In the genomic region with DNA sequence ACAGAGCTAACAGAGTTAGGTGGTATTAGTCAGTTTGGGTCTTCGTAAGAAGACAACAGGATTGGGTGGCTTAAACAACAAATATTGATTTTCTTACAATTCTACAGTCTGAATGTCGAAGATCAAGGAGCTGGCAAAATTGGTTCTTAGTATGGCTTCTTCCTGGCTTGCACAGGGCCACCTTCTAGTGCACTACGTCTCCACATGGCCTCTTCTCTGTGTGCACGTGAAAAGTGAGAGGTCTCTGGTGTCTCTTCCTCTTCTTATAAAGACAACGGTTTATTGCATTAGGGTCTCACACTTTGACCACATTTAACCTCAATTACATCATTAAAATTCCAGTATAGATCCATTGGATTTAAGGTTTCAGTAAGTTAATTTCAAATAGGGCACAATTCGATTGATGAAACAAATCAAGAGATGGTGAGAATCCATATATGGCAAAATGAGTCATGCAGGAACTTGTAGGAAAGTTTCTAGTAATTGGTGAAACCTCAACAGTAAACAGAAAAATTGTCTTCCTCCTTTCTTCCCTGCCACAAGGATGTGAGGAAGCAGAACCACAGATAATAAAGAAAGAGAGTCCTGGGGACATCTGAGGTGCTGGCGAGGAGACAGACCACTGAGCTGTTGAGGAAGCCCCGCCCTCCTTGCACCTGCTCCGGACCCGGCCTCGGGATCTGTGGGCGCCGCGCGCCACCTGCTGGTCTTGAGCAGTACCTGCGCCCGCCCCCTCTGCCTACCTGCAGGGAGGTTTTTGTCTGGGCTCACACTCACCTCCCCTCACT, we compare ENCODE assay signal across 8 cellular contexts.
DNase-seq lines count a peak whose midpoint lies in the region; ATAC-seq and TF ChIP-seq lines count a peak whose summit lies in the region.

No MANE protein-coding gene starts in this region.

- peaks cover 3% of the 10 kb centered on the region for H3K27me3 ChIP-seq in lower lobe of right lung (ENCODE audit: low read depth)

- H3K36me3 ChIP-seq in lower lobe of right lung, result no peaks in the 10 kb centered on the region

- TF ChIP-seq CTCF in lower lobe of right lung (IDR thresholded peaks at IDR 0.05), result peak; percentile 72

- DNase-seq in NCI-H82 (lab: John Stamatoyannopoulos, UW) (peak; percentile 57), NCI-H82 treated with DMSO at 0.1 percent for 48 hours (lab: John Stamatoyannopoulos, UW; ENCODE audit: unreplicated experiment) (no peak), KBM-7 (peak; percentile 67), SK-N-DZ (ENCODE audit: low spot score) (peak; percentile 25), lower lobe of right lung (peak; percentile 77), OCI-M2 (lab: John Stamatoyannopoulos, UW; ENCODE audit: unreplicated experiment) (no peak)
- peak; percentile 37 to 74 (median 60) for DNase-seq in activated naive CD4-positive, alpha-beta T cell (lab: John Stamatoyannopoulos, UW)
- peak; percentile 64 for DNase-seq in stimulated activated naive B cell treated with anti-CD40 and anti-IgM and Interleukin-4, amounts not matched to agents 10 μg/mL and 1 μg/mL and 100 μg/mL, for 72 hours

- intact Hi-C loops in lower lobe of right lung (cut with DNase I), result no loop called here

- H3K27ac Mint-ChIP-seq in stimulated activated naive B cell treated with anti-CD40 and anti-IgM and Interleukin-4, amounts not matched to agents 10 μg/mL and 1 μg/mL and 100 μg/mL, for 72 hours, result peak overlapping the region; percentile 47

- H3K9me3 ChIP-seq in lower lobe of right lung, result no peaks in the 10 kb centered on the region

- H3K4me1 ChIP-seq in lower lobe of right lung, result no peaks in the 10 kb centered on the region

- H3K9me3 Mint-ChIP-seq in stimulated activated naive B cell treated with anti-CD40 and anti-IgM and Interleukin-4, amounts not matched to agents 10 μg/mL and 1 μg/mL and 100 μg/mL, for 72 hours, result no peaks in the 10 kb centered on the region

- H3K27ac ChIP-seq in lower lobe of right lung, result no peak overlapping the region

- in situ Hi-C loops in KBM-7 (cut with MboI; ENCODE audit: low pct_unique_long_range_greater_than_20kb, low sequenced_read_pairs), result no loop called here

- H3K36me3 Mint-ChIP-seq in stimulated activated naive B cell treated with anti-CD40 and anti-IgM and Interleukin-4, amounts not matched to agents 10 μg/mL and 1 μg/mL and 100 μg/mL, for 72 hours, result no peaks in the 10 kb centered on the region

- H3K4me3 Mint-ChIP-seq in stimulated activated naive B cell treated with anti-CD40 and anti-IgM and Interleukin-4, amounts not matched to agents 10 μg/mL and 1 μg/mL and 100 μg/mL, for 72 hours, result peak overlapping the region; percentile 63 to 69

- H3K27me3 Mint-ChIP-seq in stimulated activated naive B cell treated with anti-CD40 and anti-IgM and Interleukin-4, amounts not matched to agents 10 μg/mL and 1 μg/mL and 100 μg/mL, for 72 hours, result no peaks in the 10 kb centered on the region

- H3K4me1 Mint-ChIP-seq in stimulated activated naive B cell treated with anti-CD40 and anti-IgM and Interleukin-4, amounts not matched to agents 10 μg/mL and 1 μg/mL and 100 μg/mL, for 72 hours, result peaks cover 11 to 15% of the 10 kb centered on the region in 2 donors

- ATAC-seq in lower lobe of right lung, result peak; percentile 83 to 84
- ATAC-seq in stimulated activated naive B cell treated with anti-CD40 and anti-IgM and Interleukin-4, amounts not matched to agents 10 μg/mL and 1 μg/mL and 100 μg/mL, for 72 hours (replicated peaks), result peak; percentile 96

- no peak overlapping the region for H3K4me3 ChIP-seq in lower lobe of right lung

Comparison
In these comparisons a context has a peak if more than half of its experiments do, and no peak if none do; other contexts are left out.
1. DNase-seq: peak in NCI-H82 (single experiment), KBM-7 (single experiment), SK-N-DZ (single experiment), activated naive CD4-positive, alpha-beta T cell (4 of 4), lower lobe of right lung (single experiment) and stimulated activated naive B cell treated with anti-CD40 and anti-IgM and Interleukin-4, amounts not matched to agents 10 μg/mL and 1 μg/mL and 100 μg/mL, for 72 hours (single experiment); none in NCI-H82 treated with DMSO at 0.1 percent for 48 hours (single experiment) and OCI-M2 (single experiment).